ENCODE assay signal across 9 cellular contexts in the genomic region with DNA sequence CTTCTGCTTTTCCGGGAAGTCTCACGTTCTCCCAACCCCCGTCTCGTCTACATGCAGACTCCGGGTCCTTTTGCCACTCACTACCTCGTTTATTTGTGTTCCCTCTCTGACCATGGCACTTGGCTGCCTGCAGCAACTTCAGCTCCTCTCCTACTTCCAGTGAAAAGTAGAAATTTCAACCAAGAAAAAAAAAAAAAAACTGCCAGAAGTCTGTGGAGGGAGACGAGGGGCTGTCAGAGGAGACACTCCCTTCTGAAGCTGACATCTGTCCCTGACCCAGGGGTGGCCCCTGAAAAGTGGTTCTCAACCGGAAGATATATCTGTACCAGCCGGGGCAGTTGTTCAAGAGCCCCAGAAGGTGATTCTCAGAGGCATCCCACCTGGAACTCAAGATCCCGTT. TPM values are rescaled to one million over a fixed set of nuclear protein-coding genes. Genes with fewer than 3 reads are reported as not detected.
DNase-seq lines count a peak whose midpoint lies in the region; ATAC-seq and TF ChIP-seq lines count a peak whose summit lies in the region.
"Had no signal": no experiment of that assay in that cellular context is flagged by ENCODE, and none has a peak within 500 bp of the region (broad histone marks: within the 10 kb centered on the region; RNA-seq: fewer than 3 reads in every experiment).

No MANE protein-coding gene starts in this region.

- no peak overlapping the region for H3K27ac Mint-ChIP-seq in CD4-positive, alpha-beta memory T cell
- H3K27ac Mint-ChIP-seq in central memory CD8-positive, alpha-beta T cell (ENCODE audit: low read depth): no peak overlapping the region
- H3K27ac Mint-ChIP-seq in natural killer cell treated with Interleukin-12 subunit alpha and Interleukin-12 subunit beta and Interleukin-15 and Interleukin-18, amount 100 ng/mL, for 72 hours: no peak overlapping the region

- DNase-seq in CD4-positive, alpha-beta memory T cell: no peak
- no peak for DNase-seq in central memory CD8-positive, alpha-beta T cell (ENCODE audit: low spot score in 2 of 2)
- no peak for DNase-seq in natural killer cell treated with Interleukin-12 subunit alpha and Interleukin-12 subunit beta and Interleukin-15 and Interleukin-18, amount 100 ng/mL, for 72 hours (ENCODE audit: low spot score)
- DNase-seq in UCSD-AML1 (lab: John Stamatoyannopoulos, UW; ENCODE audit: unreplicated experiment): no peak
- no peak for DNase-seq in lower leg skin (ENCODE audit: low spot score in 2 of 2)

- TF ChIP-seq CTCF in HEK293 (tag by site-specific recombination; IDR thresholded peaks at IDR 0.05): no peak
- no peak for TF ChIP-seq CTCF in lower leg skin (IDR thresholded peaks at IDR 0.05)

- peaks cover 45 to 58% of the 10 kb centered on the region in 2 donors for H3K27me3 Mint-ChIP-seq in CD4-positive, alpha-beta memory T cell
- peaks cover 84% of the 10 kb centered on the region for H3K27me3 Mint-ChIP-seq in central memory CD8-positive, alpha-beta T cell
- peaks cover 33 to 54% of the 10 kb centered on the region in 2 donors for H3K27me3 Mint-ChIP-seq in natural killer cell treated with Interleukin-12 subunit alpha and Interleukin-12 subunit beta and Interleukin-15 and Interleukin-18, amount 100 ng/mL, for 72 hours

- intact Hi-C loops in CD4-positive, alpha-beta memory T cell (cut with micrococcal nuclease): loop anchor here (5.0 kb wide), 1 partner anchor 683 kb away; no protein-coding TSS in a partner anchor
- intact Hi-C loops in lower leg skin (cut with DNase I; ENCODE audit: low total_unique reads): no loop called here

- no peak for TF ChIP-seq POLR2A in lower leg skin (IDR thresholded peaks at IDR 0.05)

- POLR2A ChIA-PET in CD4-positive, alpha-beta memory T cell (lab: Charles Lee; ENCODE audit: partially characterized antibody): no interaction called here
- POLR2A ChIA-PET in HEK293 (lab: Yijun Ruan, JAX): interaction anchor here (0.5 kb wide), 2 partner anchors 12 to 53 kb away, joined by 3 to 4 read pairs; no protein-coding TSS in a partner anchor

- H3K4me3 ChIP-seq in CD4-positive, alpha-beta memory T cell (ENCODE audit: low read length in 2 of 2): no peak overlapping the region
- no peak overlapping the region for H3K4me3 ChIP-seq in HEK293 (ENCODE audit: low read depth, low read length)
- H3K4me3 ChIP-seq in lower leg skin (ENCODE audit: low read depth, poor library complexity, severe bottlenecking): no peak overlapping the region

- WGBS in lower leg skin, 2 donors: 32 to 37% methylated on average over 10 of the region's 10 CpGs

- no peaks in the 10 kb centered on the region for H3K9me3 ChIP-seq in CD4-positive, alpha-beta memory T cell (ENCODE audit: control insufficient read depth in 1 of 2, low read length in 2 of 2)
- H3K9me3 ChIP-seq in HEK293 (ENCODE audit: control insufficient read depth, insufficient read depth, low read depth, low read length): no peaks in the 10 kb centered on the region

- H3K4me3 Mint-ChIP-seq in CD4-positive, alpha-beta memory T cell: peak overlapping the region; percentile 30 to 85 (median 51)
- H3K4me3 Mint-ChIP-seq in central memory CD8-positive, alpha-beta T cell: peak overlapping the region; percentile 60
- peak overlapping the region; percentile 76 for H3K4me3 Mint-ChIP-seq in natural killer cell treated with Interleukin-12 subunit alpha and Interleukin-12 subunit beta and Interleukin-15 and Interleukin-18, amount 100 ng/mL, for 72 hours

- H3K36me3 Mint-ChIP-seq in CD4-positive, alpha-beta memory T cell: no peaks in the 10 kb centered on the region
- no peaks in the 10 kb centered on the region for H3K36me3 Mint-ChIP-seq in central memory CD8-positive, alpha-beta T cell (ENCODE audit: insufficient read depth)
- H3K36me3 Mint-ChIP-seq in natural killer cell treated with Interleukin-12 subunit alpha and Interleukin-12 subunit beta and Interleukin-15 and Interleukin-18, amount 100 ng/mL, for 72 hours: no peaks in the 10 kb centered on the region

- peaks cover 22% of the 10 kb centered on the region for H3K27me3 ChIP-seq in CD4-positive, alpha-beta memory T cell (ENCODE audit: insufficient read depth, low read length)

- peaks cover 5 to 21% (median 10%) of the 10 kb centered on the region in 4 donors for H3K4me1 Mint-ChIP-seq in CD4-positive, alpha-beta memory T cell
- peaks cover 15% of the 10 kb centered on the region for H3K4me1 Mint-ChIP-seq in central memory CD8-positive, alpha-beta T cell
- H3K4me1 Mint-ChIP-seq in natural killer cell treated with Interleukin-12 subunit alpha and Interleukin-12 subunit beta and Interleukin-15 and Interleukin-18, amount 100 ng/mL, for 72 hours (ENCODE audit: low read depth in 2 of 2): peaks cover 3 to 6% of the 10 kb centered on the region in 2 donors

- H3K9me3 Mint-ChIP-seq in CD4-positive, alpha-beta memory T cell: peaks cover 0 to 11% (median 5%) of the 10 kb centered on the region in 8 donors
- no peaks in the 10 kb centered on the region for H3K9me3 Mint-ChIP-seq in central memory CD8-positive, alpha-beta T cell
- H3K9me3 Mint-ChIP-seq in natural killer cell treated with Interleukin-12 subunit alpha and Interleukin-12 subunit beta and Interleukin-15 and Interleukin-18, amount 100 ng/mL, for 72 hours: no peaks in the 10 kb centered on the region

- H3K4me1 ChIP-seq in CD4-positive, alpha-beta memory T cell (ENCODE audit: insufficient read depth, low read length): peaks cover 12% of the 10 kb centered on the region
- no peaks in the 10 kb centered on the region for H3K4me1 ChIP-seq in HEK293 (ENCODE audit: control insufficient read depth, insufficient read depth, low read length)

- H3K27ac ChIP-seq in CD4-positive, alpha-beta memory T cell (ENCODE audit: low read depth, low read length): no peak overlapping the region
- no peak overlapping the region for H3K27ac ChIP-seq in HEK293 (ENCODE audit: extremely low read depth, low read depth, low read length)
- H3K27ac ChIP-seq: cardiac muscle cell had no signal

- CTCF ChIA-PET in CD4-positive, alpha-beta memory T cell (lab: Charles Lee; ENCODE audit: partially characterized antibody): interaction anchor here (1.2 to 2.7 kb wide), 2 partner anchors 12 to 162 kb away, joined by 3 to 12 read pairs; no protein-coding TSS in a partner anchor
- CTCF ChIA-PET in HEK293 (lab: Yijun Ruan, JAX): interaction anchor here (0.5 to 2.9 kb wide), 22 partner anchors 9 to 1259 kb away, joined by 3 to 14 read pairs (median 4); no protein-coding TSS in a partner anchor

- no peaks in the 10 kb centered on the region for H3K36me3 ChIP-seq in CD4-positive, alpha-beta memory T cell (ENCODE audit: insufficient read depth, low read length)
- H3K36me3 ChIP-seq in HEK293 (ENCODE audit: control insufficient read depth in 2 of 2, insufficient read depth in 1 of 2, low read length in 2 of 2): no peaks in the 10 kb centered on the region
- H3K36me3 ChIP-seq: cardiac muscle cell had no signal

- no peak for ATAC-seq in central memory CD8-positive, alpha-beta T cell (replicated peaks; ENCODE audit: extremely low read depth, poor library complexity, severe bottlenecking)
- no peak for ATAC-seq in natural killer cell treated with Interleukin-12 subunit alpha and Interleukin-12 subunit beta and Interleukin-15 and Interleukin-18, amount 100 ng/mL, for 72 hours
- ATAC-seq in GM18870 (IDR thresholded peaks at IDR 0.05; ENCODE audit: unreplicated experiment) (no peak), HG03469 (IDR thresholded peaks at IDR 0.05; ENCODE audit: unreplicated experiment) (no peak)

TF ChIP-seq in HEK293, 187 proteins besides CTCF, POLR2A, EP300 and RAD21:
- TF ChIP-seq ZNF335 (tag by site-specific recombination; conservative IDR thresholded peaks at IDR 0.05): peak; percentile 57; the same call in 1 of the 2 replicates
- no peak for TF ChIP-seq ZNF677 (tag by site-specific recombination; IDR thresholded peaks at IDR 0.05)
- no peak for TF ChIP-seq ZSCAN4 (tag by site-specific recombination; IDR thresholded peaks at IDR 0.05)
TF ChIP-seq in HEK293: peak in this region for 1.

RNA-seq across cellular contexts. Expression of gene MYO5B, which starts 0.7 kb away (rescaled TPM):
- not detected for total RNA-seq in CD4-positive, alpha-beta memory T cell
- under 1 TPM in 1 of 2 donors, not detected in 1; 0.02 TPM for polyA plus RNA-seq in CD4-positive, alpha-beta memory T cell
- not detected for total RNA-seq in natural killer cell treated with Interleukin-12 subunit alpha and Interleukin-12 subunit beta and Interleukin-15 and Interleukin-18, amount 100 ng/mL, for 72 hours
- total RNA-seq in lower leg skin: 10 to 100 TPM; 53.1 to 74.8 (median 55.2) TPM

Comparison
In these comparisons a context has a peak if more than half of its experiments do, and no peak if none do; other contexts are left out.
1. RNA of gene MYO5B, which starts 0.7 kb away (total RNA-seq): 53.1 to 74.8 TPM in lower leg skin; not detected in natural killer cell treated with Interleukin-12 subunit alpha and Interleukin-12 subunit beta and Interleukin-15 and Interleukin-18, amount 100 ng/mL, for 72 hours and not detected in CD4-positive, alpha-beta memory T cell; every median in the first group is over 10 times any median in the second.
2. Peak in every context shown above with its lines, with median percentiles within 50 percentile points of each other: H3K4me3 Mint-ChIP-seq.